ENCODE assay signal across 1 cellular context in genomic region chr16:22681881-22682291, GRCh38.
TF ChIP-seq lines count a peak whose summit lies in the region.

No MANE protein-coding gene starts in this region.

TF ChIP-seq in GM12878, 131 proteins besides CTCF, POLR2A, EP300 and RAD21:
- TF ChIP-seq FOXK2 (IDR thresholded peaks at IDR 0.05): peak; percentile 27
- TF ChIP-seq LARP7 (IDR thresholded peaks at IDR 0.05): no peak
